8 cellular contexts compared by ENCODE assay signal in the genomic region with DNA sequence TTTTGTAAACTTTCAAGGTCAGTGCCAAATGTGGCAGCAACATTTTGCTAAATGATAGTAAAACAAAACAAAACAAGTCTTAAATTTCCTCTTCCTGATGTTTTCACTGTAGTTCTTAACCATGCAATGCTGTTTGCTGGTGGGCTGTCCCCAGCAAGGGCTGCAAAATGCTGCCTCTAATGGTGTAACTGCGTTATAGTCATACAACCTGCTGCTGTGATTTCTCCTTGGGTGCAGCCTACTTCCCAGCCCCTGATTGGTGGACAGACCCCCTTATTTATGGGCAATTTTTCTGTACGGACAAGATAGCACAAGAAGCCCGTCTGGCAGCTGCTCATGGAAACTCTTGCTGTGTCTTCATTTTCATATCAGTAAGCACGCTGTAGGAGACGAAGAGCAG. TPM values are rescaled to one million over a fixed set of nuclear protein-coding genes. Genes with fewer than 3 reads are reported as not detected.
A peak's percentile ranks its signal among the peaks of the same experiment; 100 is the strongest.
DNase-seq lines count a peak whose midpoint lies in the region; ATAC-seq and TF ChIP-seq lines count a peak whose summit lies in the region.

No MANE protein-coding gene starts in this region.

- H3K27ac ChIP-seq in neuronal stem cell (replicated peaks; ENCODE audit: low read length) (no peak overlapping the region), upper lobe of left lung (no peak overlapping the region)

- no peaks in the 10 kb centered on the region for H3K79me1 ChIP-seq in neuronal stem cell (ENCODE audit: low read depth, low read length)

- H3K4ac ChIP-seq in neuronal stem cell (ENCODE audit: low read length), result no peak overlapping the region

- no peak overlapping the region for H2BK5ac ChIP-seq in neuronal stem cell (ENCODE audit: low read length)

- H3K4me2 ChIP-seq in neuronal stem cell (ENCODE audit: insufficient read depth, low read length, poor library complexity, severe bottlenecking), result no peak overlapping the region

- no peak overlapping the region for H4K8ac ChIP-seq in neuronal stem cell (ENCODE audit: low read depth, low read length)

- H3K14ac ChIP-seq in neuronal stem cell (ENCODE audit: low read length), result no peak overlapping the region

- no peak overlapping the region for H2AK5ac ChIP-seq in neuronal stem cell (ENCODE audit: low read depth, low read length)

- no peak for TF ChIP-seq EP300 in upper lobe of left lung (IDR thresholded peaks at IDR 0.05)

- H3K4me1 ChIP-seq in neuronal stem cell (ENCODE audit: control insufficient read depth in 2 of 2, insufficient read depth in 1 of 2, low read depth in 1 of 2, low read length in 2 of 2) (peaks cover 0 to 9% of the 10 kb centered on the region in 2 donors), upper lobe of left lung (no peaks in the 10 kb centered on the region)

- no peak overlapping the region for H3K9ac ChIP-seq in neuronal stem cell (ENCODE audit: low read depth, low read length, poor library complexity)

- H2BK15ac ChIP-seq in neuronal stem cell (ENCODE audit: low read length), result no peak overlapping the region

- H3K36me3 ChIP-seq in neuronal stem cell (replicated peaks in 1 of 2; ENCODE audit: control insufficient read depth in 2 of 2, insufficient read depth in 2 of 2, low read length in 2 of 2) (no peaks in the 10 kb centered on the region), upper lobe of left lung (no peaks in the 10 kb centered on the region)

- H3K18ac ChIP-seq in neuronal stem cell (ENCODE audit: low read length), result no peak overlapping the region

- no peak overlapping the region for H2BK120ac ChIP-seq in neuronal stem cell (ENCODE audit: low read depth, low read length)

- ATAC-seq in upper lobe of left lung (ENCODE audit: low FRiP score in 2 of 2), result no peak

- H3K4me3 ChIP-seq in neuronal stem cell (ENCODE audit: low read length in 2 of 2), result no peak overlapping the region
- no peak overlapping the region for H3K4me3 ChIP-seq in upper lobe of left lung

- no peak for TF ChIP-seq POLR2A in upper lobe of left lung (IDR thresholded peaks at IDR 0.05)

- TF ChIP-seq CTCF in GM12872 (IDR thresholded peaks at IDR 0.05; ENCODE audit: insufficient read depth, low read depth, low read length) (peak; percentile 55), upper lobe of left lung (IDR thresholded peaks at IDR 0.05) (no peak)

- H3K9me3 ChIP-seq in neuronal stem cell (replicated peaks in 1 of 2; ENCODE audit: control insufficient read depth in 2 of 2, insufficient read depth in 1 of 2, low read depth in 1 of 2, low read length in 2 of 2) (no peaks in the 10 kb centered on the region), upper lobe of left lung (no peaks in the 10 kb centered on the region)

- peak; percentile 24 for DNase-seq in HuH-7.5 (ENCODE audit: low spot score)
- peak; percentile 29 for DNase-seq in cerebellar cortex (ENCODE audit: low spot score)
- no peak for DNase-seq in neuronal stem cell (ENCODE audit: low spot score)
- no peak for DNase-seq in NCI-H510A (lab: John Stamatoyannopoulos, UW)
- DNase-seq in upper lobe of left lung, result no peak
- no peak for DNase-seq in epidermal melanocyte (ENCODE audit: insufficient read length, low spot score)
- DNase-seq in AG08396 (ENCODE audit: low spot score), result no peak

- H2AFZ ChIP-seq in neuronal stem cell (ENCODE audit: low read length), result peak overlapping the region; percentile 65

- no CpG with 5 or more reads among the region's 5 CpGs for WGBS in neuronal stem cell (ENCODE audit: extremely low coverage in 2 of 2, insufficient read length in 2 of 2, insufficient replicate concordance in 1 of 2), 2 donors
- WGBS in upper lobe of left lung, 2 donors, result 38 to 59% methylated on average over 5 of the region's 5 CpGs

- no peak overlapping the region for H4K91ac ChIP-seq in neuronal stem cell (ENCODE audit: low read depth, low read length, poor library complexity)

- no peak overlapping the region for H2BK12ac ChIP-seq in neuronal stem cell (ENCODE audit: low read length)

- H3K27me3 ChIP-seq in neuronal stem cell (ENCODE audit: control insufficient read depth in 3 of 3, insufficient read depth in 3 of 3, low read depth in 1 of 3, low read length in 3 of 3) (peaks cover 0 to 2% (median 0%) of the 10 kb centered on the region in 3 experiments), upper lobe of left lung (no peaks in the 10 kb centered on the region)

- H3K23ac ChIP-seq in neuronal stem cell (ENCODE audit: low read depth, low read length, poor library complexity), result no peak overlapping the region

RNA-seq across cellular contexts. Expression of a gene that starts 26.6 kb away (rescaled TPM):
- polyA plus RNA-seq in neuronal stem cell (2013, experiment 1 of 2), result 2.8 TPM
- polyA plus RNA-seq in neuronal stem cell (2013, experiment 2 of 2), result 2.6 TPM
- total RNA-seq in upper lobe of left lung, result 10 to 100 TPM; 22.4 to 76.8 (median 47.2) TPM

Comparison
In these comparisons a context has a peak if more than half of its experiments do, and no peak if none do; other contexts are left out.
1. DNase-seq: peak in HuH-7.5 (single experiment) and cerebellar cortex (single experiment); none in neuronal stem cell (single experiment), NCI-H510A (single experiment), upper lobe of left lung (0 of 2), epidermal melanocyte (single experiment) and AG08396 (single experiment).